ENCODE assay signal across 9 cellular contexts in genomic region chr22:31244044-31244942, GRCh38. TPM values are rescaled to one million over a fixed set of nuclear protein-coding genes. Genes with fewer than 3 reads are reported as not detected.
DNase-seq lines count a peak whose midpoint lies in the region; TF ChIP-seq lines count a peak whose summit lies in the region.
"Had no signal": no experiment of that assay in that cellular context is flagged by ENCODE, and none has a peak within 500 bp of the region (broad histone marks: within the 10 kb centered on the region; RNA-seq: fewer than 3 reads in every experiment).

No MANE protein-coding gene starts in this region.

- no peak for TF ChIP-seq CTCF in cardiac fibroblast (IDR thresholded peaks at IDR 0.05; ENCODE audit: low read depth, low read length)

- H3K36me3 ChIP-seq in ACC112 (ENCODE audit: insufficient read depth, low read length) (no peaks in the 10 kb centered on the region), HUES6 (ENCODE audit: control insufficient read depth, insufficient read depth, low read length) (peaks cover 4% of the 10 kb centered on the region; the same call in 1 of the 2 replicates)

- H3K4me1 ChIP-seq in ACC112 (ENCODE audit: control insufficient read depth, insufficient read depth, low read length, unreplicated experiment) = peaks cover 55% of the 10 kb centered on the region
- H3K4me1 ChIP-seq in HUES6 (ENCODE audit: control insufficient read depth, insufficient read depth, low read length) = peaks cover 58% of the 10 kb centered on the region

- no peaks in the 10 kb centered on the region for H3K27me3 ChIP-seq in ACC112 (ENCODE audit: insufficient read depth, low read length)
- H3K27me3 ChIP-seq in HUES6 (ENCODE audit: control insufficient read depth, insufficient read depth, low read length) = no peaks in the 10 kb centered on the region

- H3K79me2 ChIP-seq in ACC112 (ENCODE audit: control insufficient read depth, insufficient read depth, low read length, unreplicated experiment) = peaks cover 7% of the 10 kb centered on the region

- H3K27ac ChIP-seq in ACC112 (ENCODE audit: low read depth, low read length) (peak overlapping the region; percentile 69), HUES6 (ENCODE audit: low read depth, low read length) (peak overlapping the region; percentile 87; the same call in 1 of the 2 replicates)

- H2AFZ ChIP-seq in ACC112 (ENCODE audit: low read length, unreplicated experiment) = peak overlapping the region; percentile 25

- H3K9ac ChIP-seq in HUES6 (ENCODE audit: low read length) = peak overlapping the region; percentile 32

- peak; percentile 74 to 90 for DNase-seq in cardiac fibroblast (ENCODE audit: low read depth in 2 of 2)
- DNase-seq in mesenteric fat pad (ENCODE audit: low spot score) = peak; percentile 85
- no peak for DNase-seq in ureter (ENCODE audit: low spot score)
- DNase-seq in Ammon's horn (ENCODE audit: low spot score) = no peak
- no peak for DNase-seq in NCI-H1694 (lab: John Stamatoyannopoulos, UW)
- no peak for DNase-seq in stimulated activated naive CD4-positive, alpha-beta T cell treated with Interleukin-2 at 50 U/mL for 16 hours (lab: John Stamatoyannopoulos, UW)
- DNase-seq: DMS79 treated with DMSO at 0.1 percent for 48 hours had no signal

- H3K9me3 ChIP-seq in HUES6 (ENCODE audit: control insufficient read depth, insufficient read depth, low read depth, low read length) = no peaks in the 10 kb centered on the region

- H3K4me3 ChIP-seq in ACC112 (ENCODE audit: low read depth, low read length) (no peak overlapping the region), HUES6 (ENCODE audit: low read depth, low read length) (peak overlapping the region; percentile 34; the same call in 1 of the 2 replicates), cardiac fibroblast (replicated peaks in 1 of 2; ENCODE audit: low read depth in 2 of 2, low read length in 2 of 2) (no peak overlapping the region)

RNA-seq across cellular contexts. Expression of gene LIMK2, which starts 32.2 kb away (rescaled TPM):
- total RNA-seq in mesenteric fat pad (52.1 TPM), ureter (85.4 TPM)

RNA-seq across cellular contexts. Expression of gene PIK3IP1, which starts 48.0 kb away (rescaled TPM):
- total RNA-seq in mesenteric fat pad (19.8 TPM), ureter (57.8 TPM)

Comparison
In these comparisons a context has a peak if more than half of its experiments do, and no peak if none do; other contexts are left out.
1. DNase-seq: peak in cardiac fibroblast (2 of 2) and mesenteric fat pad (single experiment); none in ureter (single experiment), Ammon's horn (single experiment), NCI-H1694 (single experiment) and stimulated activated naive CD4-positive, alpha-beta T cell treated with Interleukin-2 at 50 U/mL for 16 hours (single experiment).